In the genomic region with DNA sequence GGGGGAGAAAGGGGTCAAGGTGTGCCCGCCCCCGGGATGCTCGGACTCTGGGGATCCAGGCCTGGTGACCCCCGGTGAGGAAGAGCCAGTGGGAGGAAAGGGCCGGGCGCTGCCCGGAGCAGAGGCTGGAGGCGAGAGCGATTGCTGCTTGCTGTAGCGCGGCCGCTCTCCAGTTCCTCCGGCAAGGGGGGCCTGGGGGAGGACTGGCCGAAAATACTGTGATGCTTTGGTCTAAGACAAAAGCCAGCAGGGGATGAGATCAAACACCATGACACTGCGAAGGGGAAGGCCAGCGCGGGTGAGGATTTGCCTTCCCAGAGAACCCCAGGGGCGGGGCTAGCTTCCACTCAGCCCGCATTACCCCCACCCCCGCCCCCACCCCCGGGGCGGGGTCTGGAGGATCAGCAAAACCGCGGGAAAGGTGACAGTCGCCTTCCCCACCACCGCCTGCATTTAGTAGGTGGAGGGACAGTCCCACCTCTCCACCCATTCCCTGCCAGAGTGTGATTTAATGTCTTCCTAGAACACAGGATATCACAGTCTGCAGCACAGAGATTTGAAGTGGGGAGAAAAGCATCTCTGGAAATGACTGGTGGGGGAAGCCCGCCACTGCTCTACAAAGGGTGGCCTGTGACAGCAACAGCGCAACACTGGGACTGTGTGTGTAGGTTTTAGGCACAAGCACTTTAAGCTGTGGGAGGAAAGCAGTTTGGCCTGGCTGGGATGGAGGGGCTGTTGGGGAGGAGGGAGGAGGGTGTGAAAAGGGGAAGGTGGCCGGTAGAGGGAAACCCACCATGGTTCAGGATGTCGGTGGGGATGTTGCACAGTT, we compare ENCODE assay signal across 8 cellular contexts. TPM values are rescaled to one million over a fixed set of nuclear protein-coding genes. Genes with fewer than 3 reads are reported as not detected.
DNase-seq lines count a peak whose midpoint lies in the region; ATAC-seq lines count a peak whose summit lies in the region.

No MANE protein-coding gene starts in this region.

- peak overlapping the region in 5 of 6 donors; percentile 60 to 92 (median 83) for H3K27ac Mint-ChIP-seq in naive B cell

- peaks cover 17% of the 10 kb centered on the region; the same call in 1 of the 2 replicates for H4K20me1 ChIP-seq in BLaER1

- H3K4me3 Mint-ChIP-seq in naive B cell: peak overlapping the region; percentile 83 to 95 (median 89)

- H3K27me3 ChIP-seq in BLaER1: no peaks in the 10 kb centered on the region
- no peaks in the 10 kb centered on the region for H3K27me3 ChIP-seq in esophagus (ENCODE audit: control insufficient read depth in 1 of 2, insufficient read depth in 2 of 2, low read length in 2 of 2)

- peak overlapping the region; percentile 100 for H3K4me2 ChIP-seq in BLaER1

- H3K9me3 ChIP-seq in BLaER1: no peaks in the 10 kb centered on the region
- no peaks in the 10 kb centered on the region for H3K9me3 ChIP-seq in esophagus (ENCODE audit: control insufficient read depth in 2 of 2, insufficient read depth in 1 of 2, low read depth in 1 of 2, low read length in 1 of 2)

- peak overlapping the region; percentile 92 for H3K27ac ChIP-seq in BLaER1
- H3K27ac ChIP-seq in esophagus (ENCODE audit: low read depth in 2 of 2, low read length in 1 of 2): peak overlapping the region; percentile 60 to 73

- H3K4me3 ChIP-seq in BLaER1: peak overlapping the region; percentile 73
- H3K4me3 ChIP-seq in esophagus (ENCODE audit: low read depth in 1 of 2, low read length in 2 of 2): peak overlapping the region; percentile 49 to 56

- peaks cover 25% of the 10 kb centered on the region for H3K36me3 ChIP-seq in BLaER1
- H3K36me3 ChIP-seq in esophagus (ENCODE audit: control insufficient read depth in 2 of 2, insufficient read depth in 2 of 2, low read length in 1 of 2): no peaks in the 10 kb centered on the region

- H3K4me1 ChIP-seq in BLaER1: peaks cover 50% of the 10 kb centered on the region
- H3K4me1 ChIP-seq in esophagus (ENCODE audit: control insufficient read depth in 2 of 2, insufficient read depth in 2 of 2, low read length in 1 of 2): peaks cover 4 to 12% of the 10 kb centered on the region in 2 donors

- 4 to 5% methylated on average over 30 of the region's 30 CpGs for WGBS in esophagus, 2 donors

- peaks cover 0 to 1% (median 0%) of the 10 kb centered on the region in 7 donors for H3K9me3 Mint-ChIP-seq in naive B cell

- no peaks in the 10 kb centered on the region for H3K36me3 Mint-ChIP-seq in naive B cell

- no peaks in the 10 kb centered on the region for H3K27me3 Mint-ChIP-seq in naive B cell

- peak; percentile 77 to 86 for DNase-seq in NOMO-1 (lab: John Stamatoyannopoulos, UW; ENCODE audit: unreplicated experiment in 2 of 2)
- peak; percentile 68 for DNase-seq in activated CD8-positive, alpha-beta memory T cell treated with anti-CD3 and anti-CD28 coated beads, Interleukin-2, amount 50 U/mL, for 24 hours (ENCODE audit: extremely low read depth)
- peak; percentile 20 for DNase-seq in naive B cell
- peak; percentile 86 for DNase-seq in stimulated activated naive CD4-positive, alpha-beta T cell treated with Interleukin-2 at 50 U/mL for 16 hours (lab: John Stamatoyannopoulos, UW)

- peaks cover 22 to 24% (median 23%) of the 10 kb centered on the region in 3 donors for H3K4me1 Mint-ChIP-seq in naive B cell

- peak; percentile 91 for ATAC-seq in GM19452 (IDR thresholded peaks at IDR 0.05; ENCODE audit: unreplicated experiment)
- ATAC-seq in HG03558 (IDR thresholded peaks at IDR 0.05; ENCODE audit: extremely low read depth, unreplicated experiment): peak; percentile 84
- ATAC-seq in naive B cell (ENCODE audit: low read depth in 2 of 2): peak; percentile 64 to 66

- peak overlapping the region; percentile 83 for H3K9ac ChIP-seq in BLaER1

RNA-seq across cellular contexts. Expression of gene MRC2, which starts 25.7 kb away (rescaled TPM):
- 10 to 100 TPM; 24.6 to 54.6 TPM for polyA plus RNA-seq in esophagus
- not detected for polyA plus RNA-seq in naive B cell (ENCODE audit: low read depth in 6 of 6)

Comparison
In these comparisons a context has a peak if more than half of its experiments do, and no peak if none do; other contexts are left out.
1. Peak in every context shown above with its lines: DNase-seq, ATAC-seq, H3K4me3 ChIP-seq and H3K27ac ChIP-seq.
2. DNase-seq: peak in every context shown above with its lines; median percentile 86 in stimulated activated naive CD4-positive, alpha-beta T cell treated with Interleukin-2 at 50 U/mL for 16 hours; 82 in NOMO-1; 68 in activated CD8-positive, alpha-beta memory T cell treated with anti-CD3 and anti-CD28 coated beads, Interleukin-2, amount 50 U/mL, for 24 hours; 20 in naive B cell.
3. RNA of gene MRC2, which starts 25.7 kb away (polyA plus RNA-seq): 24.6 to 54.6 TPM in esophagus; not detected in naive B cell; every median in the first group is over 10 times any median in the second.